In the genomic region with DNA sequence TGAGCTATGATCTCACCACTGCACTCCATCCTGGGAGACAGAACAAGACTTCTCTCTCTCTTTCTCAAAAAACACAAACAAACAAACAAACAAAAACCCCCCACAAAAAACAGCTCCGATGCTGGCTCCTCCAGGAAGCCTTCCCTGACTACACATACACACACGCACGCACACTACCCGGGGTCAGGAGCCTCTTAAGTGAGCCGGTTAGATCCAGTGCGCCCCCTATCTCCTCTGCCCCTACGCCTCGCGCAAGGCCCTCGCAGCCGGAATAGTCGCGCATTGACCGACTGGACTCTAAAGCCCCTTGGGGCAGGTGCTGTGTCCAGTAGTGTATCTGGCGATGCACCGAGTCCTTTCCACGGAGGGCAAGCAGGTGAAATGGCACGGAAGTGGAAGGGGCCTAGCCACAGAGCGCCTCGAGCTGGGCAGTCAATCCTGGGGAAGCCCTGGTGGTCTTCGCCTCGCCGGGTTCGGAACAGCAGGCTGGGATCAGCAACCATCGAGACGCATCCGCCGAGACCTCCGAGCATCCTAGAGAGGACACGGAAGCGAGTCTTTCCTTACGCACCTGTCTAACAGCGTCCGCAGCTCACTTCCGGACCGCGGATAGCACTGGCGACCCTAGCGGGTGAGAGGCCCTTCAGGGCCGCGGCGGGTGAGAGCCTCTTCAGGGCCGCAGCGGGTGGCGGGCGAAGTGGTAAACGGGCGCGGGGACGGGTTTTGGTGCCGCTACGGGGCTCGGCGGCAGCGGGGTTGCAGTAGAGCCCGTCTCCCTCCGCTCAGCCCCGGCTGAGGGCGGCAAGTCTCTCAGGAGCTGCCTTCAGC, we compare ENCODE assay signal across 8 cellular contexts.
DNase-seq lines count a peak whose midpoint lies in the region; ATAC-seq lines count a peak whose summit lies in the region.

A gene (plus strand): TSS at position 588 of the 828 bp plus-strand sequence. CDS start 2,661 bp downstream, outside the sequence.

- H3K9me3 Mint-ChIP-seq in central memory CD8-positive, alpha-beta T cell = no peaks in the 10 kb centered on the region

- H3K4me1 Mint-ChIP-seq in central memory CD8-positive, alpha-beta T cell = peaks cover 42% of the 10 kb centered on the region

- H3K27ac Mint-ChIP-seq in central memory CD8-positive, alpha-beta T cell (ENCODE audit: low read depth) = peak within 1 kb of the TSS; percentile 93

- H3K27me3 Mint-ChIP-seq in central memory CD8-positive, alpha-beta T cell = no peaks in the 10 kb centered on the region

- H3K36me3 Mint-ChIP-seq in central memory CD8-positive, alpha-beta T cell (ENCODE audit: insufficient read depth) = peaks cover 24% of the 10 kb centered on the region

- peak within 1 kb of the TSS; percentile 97 for H3K4me3 Mint-ChIP-seq in central memory CD8-positive, alpha-beta T cell

- DNase-seq in AG08396 (ENCODE audit: low spot score) (peak; percentile 95), NCI-H2227 treated with DMSO at 0.1 percent for 48 hours (lab: John Stamatoyannopoulos, UW) (peak; percentile 95), islet precursor cell (peak; percentile 97)
- DNase-seq in activated CD4-positive, CD25-positive, alpha-beta regulatory T cell (lab: John Stamatoyannopoulos, UW) = peak; percentile 62 to 77 (median 69)
- peak; percentile 69 to 73 for DNase-seq in central memory CD8-positive, alpha-beta T cell (ENCODE audit: low spot score in 2 of 2)
- peak; percentile 81 to 85 (median 82) for DNase-seq in stimulated activated CD4-positive, alpha-beta T cell treated with anti-CD3 and anti-CD28 coated beads, Interleukin-12 subunit alpha, Interleukin-12 subunit beta, amount 100 ng/mL, for 48 hours (ENCODE audit: low read depth in 2 of 3, low spot score in 1 of 3)

- peak; percentile 80 for ATAC-seq in GM18873 (IDR thresholded peaks at IDR 0.05; ENCODE audit: low FRiP score, unreplicated experiment)
- peak; percentile 96 for ATAC-seq in HG03139 (IDR thresholded peaks at IDR 0.05; ENCODE audit: unreplicated experiment)
- ATAC-seq in central memory CD8-positive, alpha-beta T cell (replicated peaks; ENCODE audit: extremely low read depth, poor library complexity, severe bottlenecking) = peak; percentile 96

Comparison
In these comparisons a context has a peak if more than half of its experiments do, and no peak if none do; other contexts are left out.
1. Peak in every context shown above with its lines: DNase-seq and ATAC-seq.